ENCODE assay signal across 8 cellular contexts in genomic region chrX:49270249-49270921, GRCh38. TPM values are rescaled to one million over a fixed set of nuclear protein-coding genes. Genes with fewer than 3 reads are reported as not detected.
DNase-seq lines count a peak whose midpoint lies in the region; ATAC-seq and TF ChIP-seq lines count a peak whose summit lies in the region.

No MANE protein-coding gene starts in this region.

- H3K9me3 ChIP-seq in left ventricle myocardium inferior (replicated peaks) = no peaks in the 10 kb centered on the region
- no peaks in the 10 kb centered on the region for H3K9me3 ChIP-seq in muscle layer of colon (ENCODE audit: low read length)

- H3K27me3 ChIP-seq in left ventricle myocardium inferior (ENCODE audit: low read depth) = no peaks in the 10 kb centered on the region
- no peaks in the 10 kb centered on the region for H3K27me3 ChIP-seq in muscle layer of colon (ENCODE audit: control insufficient read depth in 1 of 2, insufficient read depth in 2 of 2, low read length in 2 of 2)

- H3K4me3 Mint-ChIP-seq in central memory CD8-positive, alpha-beta T cell = peak overlapping the region; percentile 84

- DNase-seq in left ventricle myocardium inferior (no peak), Right ventricle myocardium superior (no peak), kidney glomerular epithelial cell (lab: John Stamatoyannopoulos, UW) (no peak), NAMALWA (ENCODE audit: low spot score) (no peak), NCI-H226 (no peak)
- DNase-seq in central memory CD8-positive, alpha-beta T cell (ENCODE audit: low spot score in 2 of 2) = no peak

- H3K4me3 ChIP-seq in left ventricle myocardium inferior (peak overlapping the region; percentile 82), muscle layer of colon (ENCODE audit: low read depth in 1 of 2, low read length in 2 of 2) (peak overlapping the region; percentile 43 to 65)

- H3K4me1 ChIP-seq in left ventricle myocardium inferior (peaks cover 37% of the 10 kb centered on the region), muscle layer of colon (ENCODE audit: insufficient read depth, low read length) (peaks cover 43% of the 10 kb centered on the region)

- no peaks in the 10 kb centered on the region for H3K36me3 ChIP-seq in left ventricle myocardium inferior
- no peaks in the 10 kb centered on the region for H3K36me3 ChIP-seq in muscle layer of colon (ENCODE audit: insufficient read depth, low read length)

- H3K27me3 Mint-ChIP-seq in central memory CD8-positive, alpha-beta T cell = no peaks in the 10 kb centered on the region

- H3K9ac ChIP-seq in muscle layer of colon (ENCODE audit: low read length) = no peak overlapping the region

- H3K27ac ChIP-seq in left ventricle myocardium inferior (replicated peaks) = peak overlapping the region; percentile 95
- H3K27ac ChIP-seq in muscle layer of colon (ENCODE audit: low read depth, low read length) = peak overlapping the region; percentile 53

- intact Hi-C loops in left ventricle myocardium inferior (cut with micrococcal nuclease) = no loop called here
- intact Hi-C loops in Right ventricle myocardium superior (cut with DNase I) = no loop called here

- peak overlapping the region; percentile 73 for H3K27ac Mint-ChIP-seq in central memory CD8-positive, alpha-beta T cell (ENCODE audit: low read depth)

- peaks cover 18% of the 10 kb centered on the region for H3K36me3 Mint-ChIP-seq in central memory CD8-positive, alpha-beta T cell (ENCODE audit: insufficient read depth)

- no peak for TF ChIP-seq CTCF in left ventricle myocardium inferior (IDR thresholded peaks at IDR 0.05; ENCODE audit: borderline replicate concordance)

- no peaks in the 10 kb centered on the region for H3K9me3 Mint-ChIP-seq in central memory CD8-positive, alpha-beta T cell

- H3K4me1 Mint-ChIP-seq in central memory CD8-positive, alpha-beta T cell = peaks cover 52% of the 10 kb centered on the region

- ATAC-seq in Right ventricle myocardium superior (ENCODE audit: poor library complexity) (no peak), HG03565 (IDR thresholded peaks at IDR 0.05; ENCODE audit: unreplicated experiment) (no peak)
- ATAC-seq in central memory CD8-positive, alpha-beta T cell (replicated peaks; ENCODE audit: extremely low read depth, poor library complexity, severe bottlenecking) = no peak

RNA-seq across cellular contexts. Expression of gene PPP1R3F, which starts 0.8 kb away (rescaled TPM):
- total RNA-seq in left ventricle myocardium inferior (25.3 TPM), Right ventricle myocardium superior (21.9 TPM)

RNA-seq across cellular contexts. Expression of gene FOXP3, which starts 5.9 kb away (rescaled TPM):
- not detected for total RNA-seq in left ventricle myocardium inferior
- not detected for total RNA-seq in Right ventricle myocardium superior

RNA-seq across cellular contexts. Expression of gene GAGE10, which starts 33.1 kb away (rescaled TPM):
- not detected for total RNA-seq in left ventricle myocardium inferior
- not detected for total RNA-seq in Right ventricle myocardium superior

RNA-seq across cellular contexts. Expression of gene CCDC22, which starts 35.1 kb away (rescaled TPM):
- 10.6 TPM for total RNA-seq in left ventricle myocardium inferior
- total RNA-seq in Right ventricle myocardium superior = 10.8 TPM

RNA-seq across cellular contexts. Expression of gene CACNA1F, which starts 37.2 kb away (rescaled TPM):
- 0.08 TPM for total RNA-seq in left ventricle myocardium inferior
- total RNA-seq in Right ventricle myocardium superior = 0.11 TPM
